Comparison of ENCODE assay signal across 3 cellular contexts in the genomic region with DNA sequence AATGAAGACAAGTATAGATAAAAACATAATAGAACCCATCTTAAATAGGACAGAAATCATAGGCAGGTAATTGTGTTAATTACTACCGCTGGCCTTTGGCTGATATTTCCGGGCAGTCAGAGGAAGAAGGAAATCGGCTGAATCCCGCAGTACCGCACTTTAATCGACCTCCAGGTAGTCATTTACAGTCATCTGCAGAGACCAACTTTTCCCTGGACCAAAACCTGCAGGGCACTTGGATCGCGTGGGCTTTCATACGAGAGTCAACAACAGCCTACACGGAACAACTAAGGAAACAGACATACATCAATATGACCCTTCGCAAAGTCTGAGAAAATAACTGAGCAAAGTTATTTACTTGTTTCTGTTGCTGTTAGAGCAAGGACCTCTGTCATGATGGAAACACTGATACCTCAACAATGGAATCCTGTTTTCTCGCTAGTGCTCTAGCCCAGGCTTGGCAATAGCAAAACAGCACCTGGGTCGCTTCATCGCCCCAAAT.
A peak's percentile ranks its signal among the peaks of the same experiment; 100 is the strongest.
TF ChIP-seq lines count a peak whose summit lies in the region.

No MANE protein-coding gene starts in this region.

TF ChIP-seq in K562, 482 proteins besides CTCF, POLR2A, EP300 and RAD21:
- TF ChIP-seq FOXK1 (CRISPR knock-in tag; IDR thresholded peaks at IDR 0.05; ENCODE audit: borderline replicate concordance) (peak; percentile 55; the same call in 1 of the 2 replicates), TARDBP (IDR thresholded peaks at IDR 0.05) (no peak), ZNF780A (CRISPR knock-in tag; IDR thresholded peaks at IDR 0.05) (no peak), ZNF79 (CRISPR knock-in tag; IDR thresholded peaks at IDR 0.05; ENCODE audit: low read depth) (no peak), EP400 (IDR thresholded peaks at IDR 0.05) (peak; percentile 14; the same call in 1 of the 2 replicates), FOXJ2 (tag; IDR thresholded peaks at IDR 0.05) (0 out of 2 replicates have a peak, but pooled peaks have one; percentile 44), LCOR (CRISPR knock-in tag; IDR thresholded peaks at IDR 0.05) (peak; percentile 71; the same call in 1 of the 2 replicates), ZNF778 (CRISPR knock-in tag; IDR thresholded peaks at IDR 0.05) (no peak), FOXK2 (conservative IDR thresholded peaks at IDR 0.05 in 1 of 2, IDR thresholded peaks at IDR 0.05 in 1 of 2; ENCODE audit: low read depth in 2 of 2) (peak in 1 of 2 experiments; percentile 76; a peak in 2 of 4 replicates), KDM5B (IDR thresholded peaks at IDR 0.05; ENCODE audit: insufficient replicate concordance, low read depth, low read length) (peak; percentile 53)
- TF ChIP-seq, protein P1, sequence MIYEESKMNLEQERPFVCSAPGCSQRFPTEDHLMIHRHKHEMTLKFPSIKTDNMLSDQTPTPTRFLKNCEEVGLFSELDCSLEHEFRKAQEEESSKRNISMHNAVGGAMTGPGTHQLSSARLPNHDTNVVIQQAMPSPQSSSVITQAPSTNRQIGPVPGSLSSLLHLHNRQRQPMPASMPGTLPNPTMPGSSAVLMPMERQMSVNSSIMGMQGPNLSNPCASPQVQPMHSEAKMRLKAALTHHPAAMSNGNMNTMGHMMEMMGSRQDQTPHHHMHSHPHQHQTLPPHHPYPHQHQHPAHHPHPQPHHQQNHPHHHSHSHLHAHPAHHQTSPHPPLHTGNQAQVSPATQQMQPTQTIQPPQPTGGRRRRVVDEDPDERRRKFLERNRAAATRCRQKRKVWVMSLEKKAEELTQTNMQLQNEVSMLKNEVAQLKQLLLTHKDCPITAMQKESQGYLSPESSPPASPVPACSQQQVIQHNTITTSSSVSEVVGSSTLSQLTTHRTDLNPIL (CRISPR knock-in tag; IDR thresholded peaks at IDR 0.05) = no peak
- TF ChIP-seq, protein P2, sequence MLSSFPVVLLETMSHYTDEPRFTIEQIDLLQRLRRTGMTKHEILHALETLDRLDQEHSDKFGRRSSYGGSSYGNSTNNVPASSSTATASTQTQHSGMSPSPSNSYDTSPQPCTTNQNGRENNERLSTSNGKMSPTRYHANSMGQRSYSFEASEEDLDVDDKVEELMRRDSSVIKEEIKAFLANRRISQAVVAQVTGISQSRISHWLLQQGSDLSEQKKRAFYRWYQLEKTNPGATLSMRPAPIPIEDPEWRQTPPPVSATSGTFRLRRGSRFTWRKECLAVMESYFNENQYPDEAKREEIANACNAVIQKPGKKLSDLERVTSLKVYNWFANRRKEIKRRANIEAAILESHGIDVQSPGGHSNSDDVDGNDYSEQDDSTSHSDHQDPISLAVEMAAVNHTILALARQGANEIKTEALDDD (IDR thresholded peaks at IDR 0.05) = no peak
- TF ChIP-seq, protein P3, sequence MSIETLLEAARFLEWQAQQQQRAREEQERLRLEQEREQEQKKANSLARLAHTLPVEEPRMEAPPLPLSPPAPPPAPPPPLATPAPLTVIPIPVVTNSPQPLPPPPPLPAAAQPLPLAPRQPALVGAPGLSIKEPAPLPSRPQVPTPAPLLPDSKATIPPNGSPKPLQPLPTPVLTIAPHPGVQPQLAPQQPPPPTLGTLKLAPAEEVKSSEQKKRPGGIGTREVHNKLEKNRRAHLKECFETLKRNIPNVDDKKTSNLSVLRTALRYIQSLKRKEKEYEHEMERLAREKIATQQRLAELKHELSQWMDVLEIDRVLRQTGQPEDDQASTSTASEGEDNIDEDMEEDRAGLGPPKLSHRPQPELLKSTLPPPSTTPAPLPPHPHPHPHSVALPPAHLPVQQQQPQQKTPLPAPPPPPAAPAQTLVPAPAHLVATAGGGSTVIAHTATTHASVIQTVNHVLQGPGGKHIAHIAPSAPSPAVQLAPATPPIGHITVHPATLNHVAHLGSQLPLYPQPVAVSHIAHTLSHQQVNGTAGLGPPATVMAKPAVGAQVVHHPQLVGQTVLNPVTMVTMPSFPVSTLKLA (conservative IDR thresholded peaks at IDR 0.05) = peak in 1 of 2 experiments; percentile 28; a peak in 2 of 4 replicates

TF ChIP-seq in liver, 16 proteins besides CTCF, POLR2A, EP300 and RAD21:
- TF ChIP-seq YY1 (IDR thresholded peaks at IDR 0.05) (peak; percentile 21), FOXA1 (IDR thresholded peaks at IDR 0.05) (no peak)
TF ChIP-seq in liver: peak in this region for 1.

TF ChIP-seq in GM12891, 5 proteins besides CTCF, POLR2A, EP300 and RAD21:
- TF ChIP-seq SPI1 (IDR thresholded peaks at IDR 0.05; ENCODE audit: low read depth, low read length) (no peak), POU2F2 (IDR thresholded peaks at IDR 0.05; ENCODE audit: low read depth, low read length) (no peak), POLR2AphosphoS5 (IDR thresholded peaks at IDR 0.05; ENCODE audit: low read depth, low read length) (no peak), PAX5 (IDR thresholded peaks at IDR 0.05; ENCODE audit: insufficient read depth, low read length, severe bottlenecking) (no peak), TAF1 (IDR thresholded peaks at IDR 0.05; ENCODE audit: low read depth, low read length) (no peak)
